Comparison of ENCODE assay signal across 1 cellular context in genomic region chr7:29871787-29872398, GRCh38.
TF ChIP-seq lines count a peak whose summit lies in the region.

No MANE protein-coding gene starts in this region.

TF ChIP-seq in K562, 482 proteins besides CTCF, POLR2A, EP300 and RAD21 (continued from another document):
- TF ChIP-seq CEBPG (CRISPR knock-in tag; IDR thresholded peaks at IDR 0.05) (no peak), CEBPG (tag; conservative IDR thresholded peaks at IDR 0.05 in 1 of 2, IDR thresholded peaks at IDR 0.05 in 1 of 2) (0 out of 4 replicates have a peak, but pooled peaks of 1 of the 2 experiments have one; percentile 29), ZBTB40 (IDR thresholded peaks at IDR 0.05) (peak; percentile 82), ZBTB40 (CRISPR knock-in tag; IDR thresholded peaks at IDR 0.05) (peak; percentile 68), RFX1 (IDR thresholded peaks at IDR 0.05) (0 out of 2 replicates have a peak, but pooled peaks have one; percentile 9), CEBPB (tag; IDR thresholded peaks at IDR 0.05) (peak; percentile 70), IFI16 (CRISPR knock-in tag; IDR thresholded peaks at IDR 0.05) (no peak), HCFC1 (IDR thresholded peaks at IDR 0.05; ENCODE audit: low read depth, low read length) (no peak)
